Comparison of ENCODE assay signal across 10 cellular contexts in genomic region chr5:120388016-120388781, GRCh38.
A peak's percentile ranks its signal among the peaks of the same experiment; 100 is the strongest.
DNase-seq lines count a peak whose midpoint lies in the region; ATAC-seq and TF ChIP-seq lines count a peak whose summit lies in the region.
"Had no signal": no experiment of that assay in that cellular context is flagged by ENCODE, and none has a peak within 500 bp of the region (broad histone marks: within the 10 kb centered on the region; RNA-seq: fewer than 3 reads in every experiment).

No MANE protein-coding gene starts in this region.

- TF ChIP-seq EP300 in tibial nerve (IDR thresholded peaks at IDR 0.05) = peak; percentile 56 to 79

- no peaks in the 10 kb centered on the region for H3K36me3 ChIP-seq in tibial nerve

- TF ChIP-seq POLR2A in tibial nerve (IDR thresholded peaks at IDR 0.05) = no peak

- no peaks in the 10 kb centered on the region for H3K36me3 Mint-ChIP-seq in activated CD4-positive, alpha-beta T cell treated with anti-CD3 and anti-CD28 coated beads, Interleukin-2, amount 10 ng/mL, durations not matched to agents 24 days and 14 days (ENCODE audit: low read depth)
- H3K36me3 Mint-ChIP-seq: activated naive CD4-positive, alpha-beta T cell treated with anti-CD3 and anti-CD28 coated beads, Interleukin-2, amount 50 U/mL, for 72 hours had no signal

- H3K4me1 Mint-ChIP-seq in activated CD4-positive, alpha-beta T cell treated with anti-CD3 and anti-CD28 coated beads, Interleukin-2, amount 10 ng/mL, durations not matched to agents 24 days and 14 days = peaks cover 12% of the 10 kb centered on the region

- no peak for DNase-seq in activated CD4-positive, alpha-beta T cell treated with anti-CD3 and anti-CD28 coated beads, Interleukin-2, amount 10 ng/mL, durations not matched to agents 24 days and 14 days
- no peak for DNase-seq in activated CD4-positive, alpha-beta T cell treated with anti-CD3 and anti-CD28 coated beads for 48 hours
- DNase-seq in RPMI7951 (ENCODE audit: low read depth) (peak; percentile 89), fibroblast of pulmonary artery (ENCODE audit: low read depth) (peak; percentile 95), tibial nerve (ENCODE audit: low spot score in 2 of 2) (no peak), NCI-H2196 treated with DMSO at 0.1 percent for 48 hours (lab: John Stamatoyannopoulos, UW; ENCODE audit: unreplicated experiment) (no peak)
- DNase-seq in activated effector memory CD4-positive, alpha-beta T cell treated with anti-CD3 and anti-CD28 coated beads, Interleukin-2, amount 50 U/mL, for 16 hours = no peak

- no peak for ATAC-seq in GM19328 (IDR thresholded peaks at IDR 0.05; ENCODE audit: unreplicated experiment)
- ATAC-seq: A549 had no signal

- intact Hi-C loops in activated CD4-positive, alpha-beta T cell treated with anti-CD3 and anti-CD28 coated beads, Interleukin-2, amount 10 ng/mL, durations not matched to agents 24 days and 14 days (cut with micrococcal nuclease) = no loop called here

- H3K27ac Mint-ChIP-seq in activated CD4-positive, alpha-beta T cell treated with anti-CD3 and anti-CD28 coated beads, Interleukin-2, amount 10 ng/mL, durations not matched to agents 24 days and 14 days = peak overlapping the region; percentile 42
- H3K27ac Mint-ChIP-seq: activated naive CD4-positive, alpha-beta T cell treated with anti-CD3 and anti-CD28 coated beads, Interleukin-2, amount 50 U/mL, for 72 hours had no signal

- no peaks in the 10 kb centered on the region for H3K27me3 ChIP-seq in tibial nerve

- no peaks in the 10 kb centered on the region for H3K9me3 ChIP-seq in tibial nerve
- H3K9me3 ChIP-seq: A549 had no signal

- peak overlapping the region; percentile 23 for H3K4me3 Mint-ChIP-seq in activated CD4-positive, alpha-beta T cell treated with anti-CD3 and anti-CD28 coated beads, Interleukin-2, amount 10 ng/mL, durations not matched to agents 24 days and 14 days

- H3K9me3 Mint-ChIP-seq in activated CD4-positive, alpha-beta T cell treated with anti-CD3 and anti-CD28 coated beads, Interleukin-2, amount 10 ng/mL, durations not matched to agents 24 days and 14 days = no peaks in the 10 kb centered on the region

- WGBS in tibial nerve, 2 donors = 68 to 71% methylated on average over 1 of the region's 1 CpG

- peaks cover 0 to 5% (median 1%) of the 10 kb centered on the region in 4 donors for H3K4me1 ChIP-seq in tibial nerve
- H3K4me1 ChIP-seq: A549 had no signal

- H3K4me3 ChIP-seq in fibroblast of pulmonary artery (replicated peaks; ENCODE audit: low read depth, low read length) (no peak overlapping the region), tibial nerve (no peak overlapping the region)
- H3K4me3 ChIP-seq: A549 had no signal

- H3K27me3 Mint-ChIP-seq in activated CD4-positive, alpha-beta T cell treated with anti-CD3 and anti-CD28 coated beads, Interleukin-2, amount 10 ng/mL, durations not matched to agents 24 days and 14 days = no peaks in the 10 kb centered on the region

- peak overlapping the region in 2 of 4 donors; percentile 11 to 58 for H3K27ac ChIP-seq in tibial nerve
- H3K27ac ChIP-seq: A549 had no signal

- TF ChIP-seq CTCF in fibroblast of pulmonary artery (IDR thresholded peaks at IDR 0.05; ENCODE audit: low read length, missing control alignments) (no peak), tibial nerve (IDR thresholded peaks at IDR 0.05) (no peak)

Comparison
In these comparisons a context has a peak if more than half of its experiments do, and no peak if none do; other contexts are left out.
1. DNase-seq: peak in RPMI7951 (single experiment) and fibroblast of pulmonary artery (single experiment); none in activated CD4-positive, alpha-beta T cell treated with anti-CD3 and anti-CD28 coated beads, Interleukin-2, amount 10 ng/mL, durations not matched to agents 24 days and 14 days (single experiment), activated CD4-positive, alpha-beta T cell treated with anti-CD3 and anti-CD28 coated beads for 48 hours (single experiment), tibial nerve (0 of 2), NCI-H2196 treated with DMSO at 0.1 percent for 48 hours (single experiment) and activated effector memory CD4-positive, alpha-beta T cell treated with anti-CD3 and anti-CD28 coated beads, Interleukin-2, amount 50 U/mL, for 16 hours (single experiment).